12 cellular contexts compared by ENCODE assay signal in the genomic region with DNA sequence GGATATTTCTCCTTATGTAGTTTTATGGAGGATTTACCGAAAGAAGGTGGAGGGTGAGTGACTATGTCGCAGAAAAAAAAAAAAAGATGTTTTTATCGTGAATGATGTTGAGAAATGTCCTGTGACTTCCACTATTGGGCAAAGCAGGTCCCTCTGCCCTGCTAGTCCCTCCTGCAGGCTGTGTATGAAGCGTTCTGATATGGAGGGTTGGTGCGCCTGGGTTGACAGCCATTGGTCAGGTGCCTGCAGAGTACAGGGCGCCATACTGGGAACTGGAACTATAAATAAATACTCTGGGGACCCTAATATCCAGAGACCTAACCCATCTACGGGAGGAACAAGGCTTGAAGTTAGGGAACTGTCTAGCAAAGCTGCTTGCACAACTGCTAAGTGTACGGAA. TPM values are rescaled to one million over a fixed set of nuclear protein-coding genes. Genes with fewer than 3 reads are reported as not detected.
A peak's percentile ranks its signal among the peaks of the same experiment; 100 is the strongest.
DNase-seq lines count a peak whose midpoint lies in the region; ATAC-seq and TF ChIP-seq lines count a peak whose summit lies in the region.
"Had no signal": no experiment of that assay in that cellular context is flagged by ENCODE, and none has a peak within 500 bp of the region (broad histone marks: within the 10 kb centered on the region; RNA-seq: fewer than 3 reads in every experiment).

No MANE protein-coding gene starts in this region.

- H3K27ac Mint-ChIP-seq in activated T-helper 1 cell treated with anti-CD3 and anti-CD28 coated beads, Interleukin-12 subunit alpha, Interleukin-12 subunit beta, Interleukin-2, Interleukin-4 antibody, amounts not matched to agents 30 ng/mL and 10 ng/mL and 1 ng/mL, durations not matched to agents 14 hours and 24 hours and 36 hours = peak overlapping the region; percentile 85

- WGBS in heart left ventricle, 4 donors = 74 to 82% (median 77%) methylated on average over 8 of the region's 8 CpGs
- 67 to 69% methylated on average over 8 of the region's 8 CpGs for WGBS in tibial nerve, 2 donors

- TF ChIP-seq CTCF in heart left ventricle (IDR thresholded peaks at IDR 0.05) = no peak
- no peak for TF ChIP-seq CTCF in tibial nerve (IDR thresholded peaks at IDR 0.05)

- H3K27ac ChIP-seq in heart left ventricle (peak overlapping the region in 2 of 12 donors; percentile 29 to 98), tibial nerve (peak overlapping the region in 2 of 4 donors; percentile 91 to 95)

- no peak for TF ChIP-seq POLR2A in heart left ventricle (IDR thresholded peaks at IDR 0.05)
- no peak for TF ChIP-seq POLR2A in tibial nerve (IDR thresholded peaks at IDR 0.05)

- H3K9me3 Mint-ChIP-seq in activated T-helper 1 cell treated with anti-CD3 and anti-CD28 coated beads, Interleukin-12 subunit alpha, Interleukin-12 subunit beta, Interleukin-2, Interleukin-4 antibody, amounts not matched to agents 30 ng/mL and 10 ng/mL and 1 ng/mL, durations not matched to agents 14 hours and 24 hours and 36 hours = no peaks in the 10 kb centered on the region

- H3K27me3 ChIP-seq in heart left ventricle (no peaks in the 10 kb centered on the region), tibial nerve (no peaks in the 10 kb centered on the region)

- DNase-seq in heart left ventricle = peak in 1 of 5 donors; percentile 3
- DNase-seq in Right ventricle myocardium superior = no peak
- DNase-seq in activated T-helper 1 cell treated with anti-CD3 and anti-CD28 coated beads, Interleukin-12 subunit alpha, Interleukin-12 subunit beta, Interleukin-2, Interleukin-4 antibody, amounts not matched to agents 30 ng/mL and 10 ng/mL and 1 ng/mL, durations not matched to agents 14 hours and 24 hours and 36 hours (ENCODE audit: low spot score) = no peak
- DNase-seq in left lobe of liver (ENCODE audit: low spot score) = peak; percentile 43
- DNase-seq in tibial nerve (ENCODE audit: low spot score in 2 of 2) = no peak
- DNase-seq: activated gamma-delta T cell, DMS 273 treated with DMSO at 0.1 percent for 48 hours, NCI-H526 had no signal

- H3K9me3 ChIP-seq in heart left ventricle = no peaks in the 10 kb centered on the region
- no peaks in the 10 kb centered on the region for H3K9me3 ChIP-seq in tibial nerve
- H3K9me3 ChIP-seq: mucosa of descending colon had no signal

- peak overlapping the region; percentile 93 for H3K4me3 Mint-ChIP-seq in activated T-helper 1 cell treated with anti-CD3 and anti-CD28 coated beads, Interleukin-12 subunit alpha, Interleukin-12 subunit beta, Interleukin-2, Interleukin-4 antibody, amounts not matched to agents 30 ng/mL and 10 ng/mL and 1 ng/mL, durations not matched to agents 14 hours and 24 hours and 36 hours

- H3K36me3 Mint-ChIP-seq in activated T-helper 1 cell treated with anti-CD3 and anti-CD28 coated beads, Interleukin-12 subunit alpha, Interleukin-12 subunit beta, Interleukin-2, Interleukin-4 antibody, amounts not matched to agents 30 ng/mL and 10 ng/mL and 1 ng/mL, durations not matched to agents 14 hours and 24 hours and 36 hours (ENCODE audit: low read depth) = peaks cover 18% of the 10 kb centered on the region

- H3K36me3 ChIP-seq in heart left ventricle = no peaks in the 10 kb centered on the region
- no peaks in the 10 kb centered on the region for H3K36me3 ChIP-seq in tibial nerve

- ATAC-seq in heart left ventricle = no peak
- ATAC-seq in Right ventricle myocardium superior (ENCODE audit: poor library complexity) = no peak
- no peak for ATAC-seq in left lobe of liver
- no peak for ATAC-seq in GM18873 (IDR thresholded peaks at IDR 0.05; ENCODE audit: low FRiP score, unreplicated experiment)
- ATAC-seq in GM18867 (IDR thresholded peaks at IDR 0.05; ENCODE audit: unreplicated experiment) = no peak
- ATAC-seq in GM18511 (IDR thresholded peaks at IDR 0.05; ENCODE audit: unreplicated experiment) = no peak

- H3K4me3 ChIP-seq in heart left ventricle (peak overlapping the region in 10 of 12 donors; percentile 71 to 98 (median 90)), tibial nerve (peak overlapping the region in 3 of 4 donors; percentile 91 to 94 (median 92))

- H3K4me1 Mint-ChIP-seq in activated T-helper 1 cell treated with anti-CD3 and anti-CD28 coated beads, Interleukin-12 subunit alpha, Interleukin-12 subunit beta, Interleukin-2, Interleukin-4 antibody, amounts not matched to agents 30 ng/mL and 10 ng/mL and 1 ng/mL, durations not matched to agents 14 hours and 24 hours and 36 hours (ENCODE audit: low read depth) = peaks cover 56% of the 10 kb centered on the region

- H3K27me3 Mint-ChIP-seq in activated T-helper 1 cell treated with anti-CD3 and anti-CD28 coated beads, Interleukin-12 subunit alpha, Interleukin-12 subunit beta, Interleukin-2, Interleukin-4 antibody, amounts not matched to agents 30 ng/mL and 10 ng/mL and 1 ng/mL, durations not matched to agents 14 hours and 24 hours and 36 hours (ENCODE audit: insufficient read depth) = no peaks in the 10 kb centered on the region

- TF ChIP-seq EP300 in tibial nerve (IDR thresholded peaks at IDR 0.05) = no peak

- peaks cover 0 to 56% (median 16%) of the 10 kb centered on the region in 12 donors for H3K4me1 ChIP-seq in heart left ventricle
- peaks cover 0 to 30% (median 12%) of the 10 kb centered on the region in 4 donors for H3K4me1 ChIP-seq in tibial nerve

- intact Hi-C loops in heart left ventricle (cut with DNase I) (loop anchor here in 4 of 10 donors (5.0 to 10.0 kb wide), 4 partner anchors 71 to 558 kb away; a partner anchor contains a TSS), Right ventricle myocardium superior (cut with DNase I) (loop anchor here (10.0 kb wide), 2 partner anchors 68 to 418 kb away; a partner anchor contains a TSS)
- intact Hi-C loops in activated T-helper 1 cell treated with anti-CD3 and anti-CD28 coated beads, Interleukin-12 subunit alpha, Interleukin-12 subunit beta, Interleukin-2, Interleukin-4 antibody, amounts not matched to agents 30 ng/mL and 10 ng/mL and 1 ng/mL, durations not matched to agents 14 hours and 24 hours and 36 hours (cut with micrococcal nuclease) = loop anchor here (1.0 to 5.0 kb wide), 4 partner anchors 34 to 686 kb away; a partner anchor contains a TSS

RNA-seq across cellular contexts. Expression of a gene that starts 1.5 kb away (rescaled TPM):
- total RNA-seq in heart left ventricle (10 to 100 TPM in 3 of 9 donors, 1 to 10 TPM in 6; 5.8 to 23.1 (median 9.4) TPM), Right ventricle myocardium superior (7.5 TPM), left lobe of liver (11.1 TPM), tibial nerve (10 to 100 TPM; 17.8 to 24.6 (median 20.0) TPM)
- 1 to 10 TPM; 3.1 to 7.8 TPM for polyA plus RNA-seq in heart left ventricle
- 23.2 and 23.6 TPM in 2 replicates for total RNA-seq in activated T-helper 1 cell treated with anti-CD3 and anti-CD28 coated beads, Interleukin-12 subunit alpha, Interleukin-12 subunit beta, Interleukin-2, Interleukin-4 antibody, amounts not matched to agents 30 ng/mL and 10 ng/mL and 1 ng/mL, durations not matched to agents 14 hours and 24 hours and 36 hours

RNA-seq across cellular contexts. Expression of a gene that starts 34.9 kb away (rescaled TPM):
- total RNA-seq in heart left ventricle = 1 to 10 TPM; 1.1 to 3.3 (median 1.8) TPM
- polyA plus RNA-seq in heart left ventricle = 1 to 10 TPM in 1 of 2 donors, under 1 TPM in 1; 0.49 to 1.2 TPM
- 1.9 TPM for total RNA-seq in Right ventricle myocardium superior
- 0.20 and 0.23 TPM in 2 replicates for total RNA-seq in activated T-helper 1 cell treated with anti-CD3 and anti-CD28 coated beads, Interleukin-12 subunit alpha, Interleukin-12 subunit beta, Interleukin-2, Interleukin-4 antibody, amounts not matched to agents 30 ng/mL and 10 ng/mL and 1 ng/mL, durations not matched to agents 14 hours and 24 hours and 36 hours
- 0.10 TPM for total RNA-seq in left lobe of liver
- total RNA-seq in tibial nerve = 1 to 10 TPM in 1 of 4 donors, under 1 TPM in 3; under 0.01 to 1.2 (median 0.75) TPM
